ENCODE assay signal across 18 cellular contexts in the genomic region with DNA sequence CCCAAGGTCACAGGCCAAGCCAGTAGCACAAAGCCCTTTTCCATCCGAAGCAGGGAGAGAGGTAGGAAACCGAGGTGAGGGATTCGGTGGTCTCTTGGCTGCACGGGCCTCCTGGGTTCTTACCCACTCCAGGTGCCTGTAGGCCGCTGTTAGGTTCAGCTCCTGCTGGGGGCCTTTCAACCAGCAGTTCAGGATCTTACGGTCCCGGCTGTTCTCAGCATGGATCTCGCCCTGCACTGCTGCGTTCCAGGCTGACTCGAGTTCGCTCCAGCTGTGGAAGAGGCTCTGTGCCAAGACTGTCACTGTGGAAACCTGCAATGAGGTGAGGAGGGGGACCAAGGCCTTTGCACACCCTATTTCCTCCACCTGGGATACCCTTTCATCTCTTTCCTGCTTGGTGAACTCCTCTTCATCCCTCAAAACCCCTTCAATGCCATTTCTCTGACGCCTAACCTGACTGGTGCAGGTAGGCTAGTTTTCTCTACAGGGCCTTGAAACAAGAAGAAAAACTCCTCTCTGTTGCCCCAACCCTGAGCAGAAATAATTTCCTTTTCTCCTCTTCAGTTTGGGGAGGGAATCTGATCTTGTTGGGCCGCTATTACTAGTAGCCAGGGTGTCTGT.
"Had no signal": no experiment of that assay in that cellular context is flagged by ENCODE, and none has a peak within 500 bp of the region (broad histone marks: within the 10 kb centered on the region; RNA-seq: fewer than 3 reads in every experiment).

No MANE protein-coding gene starts in this region.

- DNase-seq: hypothalamus; immature natural killer cell; left ventricle myocardium inferior; mesendoderm; midbrain; mucosa of descending colon; naive thymus-derived CD4-positive, alpha-beta T cell; pancreas; retina; stimulated activated CD4-positive, alpha-beta T cell treated with anti-CD3 and anti-CD28 coated beads, Interleukin-4, amount 100 ng/mL, for 24 hours; stimulated activated naive CD4-positive, alpha-beta T cell; stimulated activated naive CD8-positive, alpha-beta T cell treated with anti-CD3 and anti-CD28 coated beads, Interleukin-15, amount 100 ng/mL, for 72 hours; substantia nigra; uterus had no signal

- H3K27me3 Mint-ChIP-seq: stimulated activated naive CD8-positive, alpha-beta T cell treated with anti-CD3 and anti-CD28 coated beads, Interleukin-15, amount 100 ng/mL, for 72 hours; type B pancreatic cell had no signal

- H3K36me3 Mint-ChIP-seq: stimulated activated effector memory CD8-positive, alpha-beta T cell treated with anti-CD3 and anti-CD28 coated beads, Interleukin-12 subunit alpha, Interleukin-12 subunit beta, amount 100 ng/mL, for 72 hours; type B pancreatic cell had no signal

- H3K4me3 Mint-ChIP-seq: immature natural killer cell; naive thymus-derived CD4-positive, alpha-beta T cell; stimulated activated effector memory CD8-positive, alpha-beta T cell treated with anti-CD3 and anti-CD28 coated beads, Interleukin-12 subunit alpha, Interleukin-12 subunit beta, amount 100 ng/mL, for 72 hours; stimulated activated naive CD8-positive, alpha-beta T cell treated with anti-CD3 and anti-CD28 coated beads, Interleukin-15, amount 100 ng/mL, for 72 hours; type B pancreatic cell had no signal

- ATAC-seq: mucosa of descending colon; naive thymus-derived CD4-positive, alpha-beta T cell; pancreas; right cardiac atrium; sciatic nerve; stimulated activated effector memory CD8-positive, alpha-beta T cell treated with anti-CD3 and anti-CD28 coated beads, Interleukin-12 subunit alpha, Interleukin-12 subunit beta, amount 100 ng/mL, for 72 hours; stimulated activated naive CD8-positive, alpha-beta T cell treated with anti-CD3 and anti-CD28 coated beads, Interleukin-15, amount 100 ng/mL, for 72 hours had no signal

- H3K9me3 Mint-ChIP-seq: immature natural killer cell; naive thymus-derived CD4-positive, alpha-beta T cell; stimulated activated effector memory CD8-positive, alpha-beta T cell treated with anti-CD3 and anti-CD28 coated beads, Interleukin-12 subunit alpha, Interleukin-12 subunit beta, amount 100 ng/mL, for 72 hours; stimulated activated naive CD8-positive, alpha-beta T cell treated with anti-CD3 and anti-CD28 coated beads, Interleukin-15, amount 100 ng/mL, for 72 hours; type B pancreatic cell had no signal

- H3K27ac Mint-ChIP-seq: immature natural killer cell; naive thymus-derived CD4-positive, alpha-beta T cell; stimulated activated effector memory CD8-positive, alpha-beta T cell treated with anti-CD3 and anti-CD28 coated beads, Interleukin-12 subunit alpha, Interleukin-12 subunit beta, amount 100 ng/mL, for 72 hours; type B pancreatic cell had no signal

- H3K4me1 Mint-ChIP-seq: immature natural killer cell; naive thymus-derived CD4-positive, alpha-beta T cell; stimulated activated effector memory CD8-positive, alpha-beta T cell treated with anti-CD3 and anti-CD28 coated beads, Interleukin-12 subunit alpha, Interleukin-12 subunit beta, amount 100 ng/mL, for 72 hours; stimulated activated naive CD8-positive, alpha-beta T cell treated with anti-CD3 and anti-CD28 coated beads, Interleukin-15, amount 100 ng/mL, for 72 hours had no signal
